Comparison of ENCODE assay signal across 8 cellular contexts in genomic region chr6:20946037-20946436, GRCh38.
DNase-seq lines count a peak whose midpoint lies in the region; ATAC-seq and TF ChIP-seq lines count a peak whose summit lies in the region.

No MANE protein-coding gene starts in this region.

- H3K4me3 ChIP-seq in H7 (ENCODE audit: insufficient read depth, low read depth, low read length) (no peak overlapping the region), vagina (no peak overlapping the region)

- no peaks in the 10 kb centered on the region for H3K4me1 ChIP-seq in vagina

- POLR2A ChIA-PET in RWPE1 (lab: Yijun Ruan, JAX; ENCODE audit: low non-redundant PET): no interaction called here

- peaks cover 14 to 17% of the 10 kb centered on the region in 2 donors for H3K4me1 Mint-ChIP-seq in immature natural killer cell

- no peaks in the 10 kb centered on the region for H3K9me3 ChIP-seq in vagina

- peaks cover 0 to 3% (median 0%) of the 10 kb centered on the region in 3 donors for H3K27me3 Mint-ChIP-seq in immature natural killer cell (ENCODE audit: low read depth in 3 of 3)

- H3K4me3 Mint-ChIP-seq in immature natural killer cell: peak overlapping the region in 2 of 5 donors; percentile 23 to 40

- intact Hi-C loops in vagina (cut with DNase I): no loop called here

- DNase-seq in H7 (peak; percentile 39), NAMALWA (ENCODE audit: low spot score) (peak; percentile 12), immature natural killer cell (peak in 2 of 3 donors; percentile 8 to 18), D341Med (ENCODE audit: low spot score) (no peak), RWPE1 (ENCODE audit: low spot score) (no peak), medulla oblongata (ENCODE audit: extremely low spot score) (no peak), vagina (ENCODE audit: extremely low spot score in 2 of 2) (no peak)

- CTCF ChIA-PET in RWPE1 (lab: Yijun Ruan, JAX): interaction anchor here (0.6 kb wide), 1 partner anchor 73 kb away, joined by 3 read pairs; no protein-coding TSS in a partner anchor

- H3K36me3 ChIP-seq in H7 (replicated peaks; ENCODE audit: control insufficient read depth, insufficient read depth, low read length) (no peaks in the 10 kb centered on the region), vagina (no peaks in the 10 kb centered on the region)

- TF ChIP-seq POLR2A in vagina (IDR thresholded peaks at IDR 0.05): no peak

- H3K9me3 Mint-ChIP-seq in immature natural killer cell: peaks cover 6 to 14% (median 8%) of the 10 kb centered on the region in 6 donors

- ATAC-seq in GM18508 (IDR thresholded peaks at IDR 0.05; ENCODE audit: insufficient read depth, unreplicated experiment): peak; percentile 92

- H3K27ac Mint-ChIP-seq in immature natural killer cell: peak overlapping the region in 1 of 6 donors; percentile 26

- H3K27ac ChIP-seq in RWPE1 (no peak overlapping the region), vagina (no peak overlapping the region)

- peaks cover 11 to 21% (median 16%) of the 10 kb centered on the region in 3 donors for H3K36me3 Mint-ChIP-seq in immature natural killer cell

- H3K27me3 ChIP-seq in H7 (ENCODE audit: control insufficient read depth, insufficient read depth, low read length) (no peaks in the 10 kb centered on the region), vagina (no peaks in the 10 kb centered on the region)

- TF ChIP-seq CTCF in RWPE1 (conservative IDR thresholded peaks at IDR 0.05; ENCODE audit: low read depth) (no peak), vagina (IDR thresholded peaks at IDR 0.05) (no peak)

Comparison
In these comparisons a context has a peak if more than half of its experiments do, and no peak if none do; other contexts are left out.
1. DNase-seq: peak in H7 (single experiment), NAMALWA (single experiment) and immature natural killer cell (2 of 3); none in D341Med (single experiment), RWPE1 (single experiment), medulla oblongata (single experiment) and vagina (0 of 2).